In the genomic region with DNA sequence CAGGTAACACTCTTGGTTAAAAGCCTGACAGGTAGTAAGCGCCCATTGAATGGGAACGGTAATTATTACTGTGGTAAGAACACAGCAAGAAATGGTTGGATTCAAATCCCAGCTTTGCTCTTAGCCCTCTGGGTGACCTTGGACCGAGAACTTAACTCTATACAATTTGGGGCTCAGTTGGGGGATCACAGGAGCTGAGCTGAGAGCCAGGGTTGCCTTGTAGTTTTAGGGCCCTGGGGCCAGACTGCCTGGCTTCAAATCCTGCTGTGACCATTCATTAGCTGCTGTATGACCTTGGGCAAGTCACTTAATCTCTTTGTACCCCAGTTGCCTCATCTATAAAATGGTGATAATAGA, we compare ENCODE assay signal across 19 cellular contexts.
"Had no signal": no experiment of that assay in that cellular context is flagged by ENCODE, and none has a peak within 500 bp of the region (broad histone marks: within the 10 kb centered on the region; RNA-seq: fewer than 3 reads in every experiment).

No MANE protein-coding gene starts in this region.

- ATAC-seq: effector memory CD8-positive, alpha-beta T cell; foreskin keratinocyte; naive thymus-derived CD8-positive, alpha-beta T cell had no signal

- H3K4me3 ChIP-seq: ascending aorta, neural progenitor cell, right atrium auricular region, upper lobe of left lung had no signal

- H3K4me1 ChIP-seq: ascending aorta, foreskin keratinocyte had no signal

- H3K9me3 ChIP-seq: ascending aorta, right atrium auricular region, SK-N-SH, upper lobe of left lung had no signal

- H3K27ac ChIP-seq: ascending aorta, foreskin keratinocyte, neural progenitor cell, right atrium auricular region had no signal

- H3K27me3 ChIP-seq: ascending aorta, neural progenitor cell, right atrium auricular region, upper lobe of left lung had no signal

- DNase-seq: activated CD4-positive, alpha-beta memory T cell treated with anti-CD3 and anti-CD28 coated beads, Interleukin-2, amount 10 ng/mL, durations not matched to agents 7 days and 5 days; activated CD4-positive, alpha-beta T cell treated with anti-CD3 and anti-CD28 coated beads for 1 hour; activated CD4-positive, alpha-beta T cell treated with anti-CD3 and anti-CD28 coated beads, Interleukin-2, amount 10 ng/mL, durations not matched to agents 7 days and 5 days; activated naive CD4-positive, alpha-beta T cell treated with anti-CD3 and anti-CD28 coated beads, Interleukin-2, amount 10 ng/mL, durations not matched to agents 7 days and 5 days; activated naive CD8-positive, alpha-beta T cell treated with anti-CD3 and anti-CD28 coated beads, Interleukin-2, amount 10 ng/mL, durations not matched to agents 7 days and 5 days; cortex of kidney; effector memory CD8-positive, alpha-beta T cell; foreskin keratinocyte; mammary epithelial cell; midbrain; naive thymus-derived CD8-positive, alpha-beta T cell; occipital lobe; stimulated activated CD4-positive, alpha-beta T cell treated with anti-CD3 and anti-CD28 coated beads, Interleukin-2, amount 100 ng/mL, for 48 hours; T-helper 2 cell had no signal

- H3K36me3 ChIP-seq: ascending aorta, neural progenitor cell, right atrium auricular region, upper lobe of left lung had no signal
